In genomic region chr14:104650057-104650980, GRCh38 we compare ENCODE assay signal across 8 cellular contexts. TPM values are rescaled to one million over a fixed set of nuclear protein-coding genes. Genes with fewer than 3 reads are reported as not detected.
A peak's percentile ranks its signal among the peaks of the same experiment; 100 is the strongest.
DNase-seq lines count a peak whose midpoint lies in the region; FAIRE-seq and TF ChIP-seq lines count a peak whose summit lies in the region.

No MANE protein-coding gene starts in this region.

- peak; percentile 99 for TF ChIP-seq CTCF in WI38 (IDR thresholded peaks at IDR 0.05; ENCODE audit: low read depth, low read length)
- peak; percentile 98 for TF ChIP-seq CTCF in cardiac fibroblast (IDR thresholded peaks at IDR 0.05; ENCODE audit: low read depth, low read length)
- TF ChIP-seq CTCF in keratinocyte (optimal IDR thresholded peaks at IDR 0.05 in 1 of 3, IDR thresholded peaks at IDR 0.05 in 1 of 3, conservative IDR thresholded peaks at IDR 0.05 in 1 of 3; ENCODE audit: extremely low read depth in 1 of 3, insufficient read depth in 2 of 3, low read length in 3 of 3) = peak; percentile 67 to 99 (median 95)

- peak; percentile 36 for DNase-seq in NCI-H510A treated with DMSO at 0.1 percent for 48 hours (lab: John Stamatoyannopoulos, UW)
- DNase-seq in NCI-H510A (lab: John Stamatoyannopoulos, UW) = no peak
- peak; percentile 94 for DNase-seq in HuH-7 (ENCODE audit: low spot score)
- DNase-seq in cardiac fibroblast (ENCODE audit: low read depth in 2 of 2) = peak; percentile 52 to 58
- no peak for DNase-seq in keratinocyte (ENCODE audit: low read depth, low spot score)
- peak; percentile 29 to 60 (median 56) for DNase-seq in stimulated activated CD4-positive, alpha-beta T cell treated with anti-CD3 and anti-CD28 coated beads, Interleukin-12 subunit alpha, Interleukin-12 subunit beta, amount 100 ng/mL, for 48 hours (ENCODE audit: low read depth in 2 of 3, low spot score in 1 of 3)
- DNase-seq in NCI-H526 treated with DMSO at 0.1 percent for 48 hours (lab: John Stamatoyannopoulos, UW) = no peak

- peaks cover 3% of the 10 kb centered on the region for H3K9me3 ChIP-seq in keratinocyte (ENCODE audit: control insufficient read depth, low read depth, low read length)

- H3K4me2 ChIP-seq in keratinocyte (ENCODE audit: control insufficient read depth, extremely low read depth, insufficient read depth, low read depth, low read length) = peak overlapping the region; percentile 67

- H3K27ac ChIP-seq in keratinocyte (ENCODE audit: control insufficient read depth, insufficient read depth, low read length) = no peak overlapping the region

- FAIRE-seq in keratinocyte (lab: Jason Lieb, UNC) = no peak

- H3K4me3 ChIP-seq in WI38 (ENCODE audit: low read depth, low read length) (peak overlapping the region; percentile 56), cardiac fibroblast (replicated peaks in 1 of 2; ENCODE audit: low read depth in 2 of 2, low read length in 2 of 2) (peak overlapping the region; percentile 55 to 58), keratinocyte (ENCODE audit: control insufficient read depth in 2 of 3, extremely low read depth in 1 of 3, insufficient read depth in 2 of 3, low read depth in 1 of 3, low read length in 3 of 3) (peak overlapping the region in 1 of 3 experiments; percentile 26)

- no peaks in the 10 kb centered on the region for H3K9me1 ChIP-seq in keratinocyte (ENCODE audit: control insufficient read depth, extremely low read depth, insufficient read depth, low read length)

- H3K79me2 ChIP-seq in keratinocyte (ENCODE audit: control insufficient read depth, insufficient read depth, low read length) = no peaks in the 10 kb centered on the region

- dilution Hi-C loops in keratinocyte (cut with MboI; ENCODE audit: extremely low pct_ligation_motif_present, low sequenced_read_pairs) = no loop called here

- H3K9ac ChIP-seq in keratinocyte (ENCODE audit: control insufficient read depth, extremely low read depth, insufficient read depth, low read length) = no peak overlapping the region

- H3K36me3 ChIP-seq in keratinocyte (ENCODE audit: control insufficient read depth in 2 of 2, extremely low read depth in 1 of 2, insufficient read depth in 2 of 2, low read length in 2 of 2) = no peaks in the 10 kb centered on the region

- H2AFZ ChIP-seq in keratinocyte (ENCODE audit: control insufficient read depth, low read length) = peak overlapping the region; percentile 58

- H3K4me1 ChIP-seq in keratinocyte (ENCODE audit: control insufficient read depth, extremely low read depth, insufficient read depth, low read length) = no peaks in the 10 kb centered on the region

- no peaks in the 10 kb centered on the region for H4K20me1 ChIP-seq in keratinocyte (ENCODE audit: control insufficient read depth, extremely low read depth, insufficient read depth, low read length)

- H3K27me3 ChIP-seq in keratinocyte (ENCODE audit: control insufficient read depth, extremely low read depth, insufficient read depth, low read length) = no peaks in the 10 kb centered on the region

RNA-seq across cellular contexts. Expression of gene INF2, which starts 39.1 kb away (rescaled TPM):
- 22.6 to 42.4 TPM (median 31.6 TPM) in 3 replicates for polyA plus RNA-seq in keratinocyte
- 13.0 TPM for polyA plus RNA-seq in keratinocyte (2011; ENCODE audit: low read depth)
- 21.2 and 50.7 TPM in 2 replicates for polyA plus RNA-seq in keratinocyte (2011; cell fraction: cytosol; rRNA removed)
- 66.3 and 100 TPM in 2 replicates for polyA plus RNA-seq in keratinocyte (2011; cell fraction: nucleus; rRNA removed)
- polyA plus RNA-seq in keratinocyte (2012; ENCODE audit: low replicate concordance) = 31.0 and 82.3 TPM in 2 replicates
- polyA minus RNA-seq in keratinocyte = 27.3 to 92.4 TPM (median 35.0 TPM) in 3 replicates
- polyA minus RNA-seq in keratinocyte (2011; cell fraction: cytosol; rRNA and poly(A)+ RNA removed) = 74.2 TPM
- 56.2 and 58.6 TPM in 2 replicates for polyA minus RNA-seq in keratinocyte (2011; cell fraction: nucleus; rRNA and poly(A)+ RNA removed)

RNA-seq across cellular contexts. Expression of gene TMEM179, which starts 45.7 kb away (rescaled TPM):
- not detected in 3 replicates for polyA plus RNA-seq in keratinocyte
- not detected for polyA plus RNA-seq in keratinocyte (2011; ENCODE audit: low read depth)
- not detected in 2 replicates for polyA plus RNA-seq in keratinocyte (2011; cell fraction: cytosol; rRNA removed)
- not detected in 2 replicates for polyA plus RNA-seq in keratinocyte (2011; cell fraction: nucleus; rRNA removed)
- not detected in 2 replicates for polyA plus RNA-seq in keratinocyte (2012; ENCODE audit: low replicate concordance)
- polyA minus RNA-seq in keratinocyte = not detected in 3 replicates
- polyA minus RNA-seq in keratinocyte (2011; cell fraction: cytosol; rRNA and poly(A)+ RNA removed) = not detected
- polyA minus RNA-seq in keratinocyte (2011; cell fraction: nucleus; rRNA and poly(A)+ RNA removed) = not detected in 2 replicates

Comparison
In these comparisons a context has a peak if more than half of its experiments do, and no peak if none do; other contexts are left out.
1. DNase-seq: peak in NCI-H510A treated with DMSO at 0.1 percent for 48 hours (single experiment), HuH-7 (single experiment), cardiac fibroblast (2 of 2) and stimulated activated CD4-positive, alpha-beta T cell treated with anti-CD3 and anti-CD28 coated beads, Interleukin-12 subunit alpha, Interleukin-12 subunit beta, amount 100 ng/mL, for 48 hours (3 of 3); none in NCI-H510A (single experiment), keratinocyte (single experiment) and NCI-H526 treated with DMSO at 0.1 percent for 48 hours (single experiment).
2. Peak in every context shown above with its lines, with median percentiles within 50 percentile points of each other: CTCF ChIP-seq.